In genomic region chr11:34601609-34602008, GRCh38 we compare ENCODE assay signal across 23 cellular contexts. TPM values are rescaled to one million over a fixed set of nuclear protein-coding genes. Genes with fewer than 3 reads are reported as not detected.
DNase-seq lines count a peak whose midpoint lies in the region; ATAC-seq and TF ChIP-seq lines count a peak whose summit lies in the region.
"Had no signal": no experiment of that assay in that cellular context is flagged by ENCODE, and none has a peak within 500 bp of the region (broad histone marks: within the 10 kb centered on the region; RNA-seq: fewer than 3 reads in every experiment).

No MANE protein-coding gene starts in this region.

- no peak for TF ChIP-seq POLR2A in IMR-90 (IDR thresholded peaks at IDR 0.05; ENCODE audit: low read depth, low read length)

- H3K9me3 Mint-ChIP-seq in endodermal cell (no peaks in the 10 kb centered on the region), type B pancreatic cell (peaks cover 7% of the 10 kb centered on the region)
- H3K9me3 Mint-ChIP-seq: stimulated activated effector memory CD8-positive, alpha-beta T cell treated with anti-CD3 and anti-CD28 coated beads, Interleukin-12 subunit alpha, Interleukin-12 subunit beta, amount 100 ng/mL, for 72 hours had no signal

- H3K27ac ChIP-seq in IMR-90 (ENCODE audit: insufficient read depth, low read length): 0 out of 2 replicates have a peak overlapping the region, but pooled peaks have one; percentile 15
- H3K27ac ChIP-seq in endodermal cell (ENCODE audit: low read depth, low read length): no peak overlapping the region
- no peak overlapping the region for H3K27ac ChIP-seq in SJCRH30
- no peak overlapping the region for H3K27ac ChIP-seq in aorta (ENCODE audit: low read depth in 1 of 2, low read length in 2 of 2)
- H3K27ac ChIP-seq: left ventricle myocardium inferior had no signal

- no peaks in the 10 kb centered on the region for H4K20me1 ChIP-seq in IMR-90 (ENCODE audit: insufficient read depth, low read length)

- H3K27me3 ChIP-seq in IMR-90 (ENCODE audit: control insufficient read depth, insufficient read depth, low read length) (no peaks in the 10 kb centered on the region), endodermal cell (ENCODE audit: control insufficient read depth, insufficient read depth, low read length, poor library complexity, severe bottlenecking) (no peaks in the 10 kb centered on the region), SJCRH30 (no peaks in the 10 kb centered on the region), aorta (ENCODE audit: control insufficient read depth in 1 of 2, insufficient read depth in 2 of 2, low read length in 1 of 2) (peaks cover 0 to 2% of the 10 kb centered on the region in 2 donors)

- DNase-seq in IMR-90: no peak
- DNase-seq in endodermal cell: no peak
- no peak for DNase-seq in mucosa of descending colon
- DNase-seq in type B pancreatic cell (ENCODE audit: extremely low spot score, unreplicated experiment): no peak
- no peak for DNase-seq in SJCRH30
- no peak for DNase-seq in aorta
- DNase-seq: activated CD8-positive, alpha-beta memory T cell treated with anti-CD3 and anti-CD28 coated beads for 24 hours; activated gamma-delta T cell treated with Interleukin-2 at 50 U/mL for 16 hours; activated T-cell treated with anti-CD3 and anti-CD28 coated beads, Interleukin-2, amount 50 U/mL, for 1 hour; CD4-positive, CD25-positive, alpha-beta regulatory T cell; DMS 273 treated with DMSO at 0.1 percent for 48 hours; effector CD8-positive, alpha-beta T cell; foreskin melanocyte; left ventricle myocardium inferior; NCI-H1417; NCI-H2081 treated with DMSO at 0.1 percent for 48 hours; T-helper 1 cell had no signal

- BruUV-seq in IMR-90 (replicated peaks; lab: Mats Ljungman, UMichigan): no TSS peak

- no peak for TF ChIP-seq RAD21 in IMR-90 (IDR thresholded peaks at IDR 0.05; ENCODE audit: low read length)

- H3K23ac ChIP-seq in IMR-90 (ENCODE audit: low read depth, low read length): peak overlapping the region; percentile 6; the same call in 1 of the 2 replicates

- in situ Hi-C loops in IMR-90 (cut with MboI; ENCODE audit: low sequenced_read_pairs): no loop called here

- H4K5ac ChIP-seq in IMR-90 (ENCODE audit: low read depth, low read length): no peak overlapping the region

- H2BK5ac ChIP-seq in IMR-90 (ENCODE audit: low read depth, low read length, poor library complexity, severe bottlenecking): no peak overlapping the region

- H2AK9ac ChIP-seq in IMR-90 (replicated peaks; ENCODE audit: low read depth, low read length, poor library complexity): no peak overlapping the region

- H3K4me1 ChIP-seq in IMR-90 (ENCODE audit: control insufficient read depth, insufficient read depth, low read length) (peaks cover 18% of the 10 kb centered on the region), endodermal cell (ENCODE audit: control insufficient read depth, insufficient read depth, low read length) (peaks cover 21% of the 10 kb centered on the region), mucosa of descending colon (ENCODE audit: low read depth) (peaks cover 33% of the 10 kb centered on the region), SJCRH30 (peaks cover 24% of the 10 kb centered on the region), aorta (ENCODE audit: control insufficient read depth in 1 of 2, insufficient read depth in 2 of 2, low read length in 2 of 2) (no peaks in the 10 kb centered on the region)

- ATAC-seq in IMR-90 (ENCODE audit: low read depth): no peak
- ATAC-seq in mucosa of descending colon: peak; percentile 8
- no peak for ATAC-seq in GM21360 (IDR thresholded peaks at IDR 0.05; ENCODE audit: unreplicated experiment)
- no peak for ATAC-seq in HG03139 (IDR thresholded peaks at IDR 0.05; ENCODE audit: unreplicated experiment)
- no peak for ATAC-seq in aorta (ENCODE audit: low FRiP score)
- ATAC-seq: stimulated activated effector memory CD8-positive, alpha-beta T cell treated with anti-CD3 and anti-CD28 coated beads, Interleukin-12 subunit alpha, Interleukin-12 subunit beta, amount 100 ng/mL, for 72 hours had no signal

- H3K9ac ChIP-seq in IMR-90 (ENCODE audit: low read depth, low read length) (no peak overlapping the region), endodermal cell (ENCODE audit: extremely low read depth, low read length, poor library complexity, severe bottlenecking) (no peak overlapping the region)

- intact Hi-C loops in IMR-90 (cut with micrococcal nuclease) (no loop called here), mucosa of descending colon (cut with DNase I, micrococcal nuclease) (no loop called here), aorta (cut with DNase I) (no loop called here)

- peak overlapping the region; percentile 98 for H2BK20ac ChIP-seq in IMR-90 (ENCODE audit: low read depth, low read length)

- H3K27me3 Mint-ChIP-seq in endodermal cell (ENCODE audit: insufficient read depth): peaks cover 4% of the 10 kb centered on the region
- no peaks in the 10 kb centered on the region for H3K27me3 Mint-ChIP-seq in type B pancreatic cell

- peaks cover 0 to 3% of the 10 kb centered on the region in 2 experiments; a peak in 1 of 4 replicates for H3K79me1 ChIP-seq in IMR-90 (ENCODE audit: low read depth in 1 of 2, low read length in 2 of 2)

- H3K4me1 Mint-ChIP-seq in endodermal cell: peaks cover 58% of the 10 kb centered on the region
- H3K4me1 Mint-ChIP-seq in type B pancreatic cell (ENCODE audit: unreplicated experiment): peaks cover 39% of the 10 kb centered on the region

- no peak overlapping the region for H3K4me3 ChIP-seq in IMR-90 (ENCODE audit: insufficient read depth, low read depth, low read length)
- peak overlapping the region; percentile 51 for H3K4me3 ChIP-seq in endodermal cell (ENCODE audit: low read length)
- H3K4me3 ChIP-seq in mucosa of descending colon: no peak overlapping the region
- H3K4me3 ChIP-seq in SJCRH30: no peak overlapping the region
- no peak overlapping the region for H3K4me3 ChIP-seq in aorta (ENCODE audit: low read length in 2 of 2)
- H3K4me3 ChIP-seq: HAP-1, left ventricle myocardium inferior had no signal

- no peak overlapping the region for H3K4me2 ChIP-seq in IMR-90 (ENCODE audit: low read depth, low read length)

- H3K4ac ChIP-seq in IMR-90 (ENCODE audit: low read depth, low read length): peak overlapping the region; percentile 97

- POLR2A ChIA-PET in IMR-90 (lab: Charles Lee; ENCODE audit: unreplicated experiment): no interaction called here

- 89% methylated on average over 5 of the region's 5 CpGs; no CpG with 5 or more reads in 1 of the 2 experiments for WGBS in IMR-90 (ENCODE audit: extremely low coverage in 2 of 2, insufficient read length in 1 of 2), 2 experiments
- 92 to 96% methylated on average over 5 of the region's 5 CpGs for WGBS in endodermal cell (ENCODE audit: insufficient coverage in 1 of 2, insufficient read length in 1 of 2), 2 experiments
- 73 to 75% methylated on average over 5 of the region's 5 CpGs for WGBS in aorta, 2 donors

- H2AFZ ChIP-seq in IMR-90 (replicated peaks; ENCODE audit: low read length, poor library complexity): no peak overlapping the region

- H3K4me3 Mint-ChIP-seq in endodermal cell: peak overlapping the region; percentile 39
- peak overlapping the region; percentile 39 for H3K4me3 Mint-ChIP-seq in type B pancreatic cell
- H3K4me3 Mint-ChIP-seq: brain; CD4-positive, CD25-positive, alpha-beta regulatory T cell; stimulated activated effector memory CD8-positive, alpha-beta T cell treated with anti-CD3 and anti-CD28 coated beads, Interleukin-12 subunit alpha, Interleukin-12 subunit beta, amount 100 ng/mL, for 72 hours had no signal

- no peak overlapping the region for H3K18ac ChIP-seq in IMR-90 (ENCODE audit: low read depth, low read length)

- peak overlapping the region; percentile 10 for H3K14ac ChIP-seq in IMR-90 (replicated peaks; ENCODE audit: low read depth, low read length)

- CTCF ChIA-PET in IMR-90 (lab: Yijun Ruan, JAX): interaction anchor here (1.1 kb wide), 1 partner anchor 15 kb away, joined by 6 read pairs; no protein-coding TSS in a partner anchor

- peak overlapping the region; percentile 99 for H2BK15ac ChIP-seq in IMR-90 (ENCODE audit: low read depth, low read length)

- H2BK120ac ChIP-seq in IMR-90 (ENCODE audit: low read depth, low read length): peak overlapping the region; percentile 100

- H4K8ac ChIP-seq in IMR-90 (ENCODE audit: low read depth in 2 of 2, low read length in 2 of 2): peak overlapping the region; percentile 90 to 97; a peak in 2 of 4 replicates

- H3K56ac ChIP-seq in IMR-90 (ENCODE audit: extremely low read depth, insufficient read depth, low read length): 0 out of 2 replicates have a peak overlapping the region, but pooled peaks have one; percentile 10

- H4K91ac ChIP-seq in IMR-90 (ENCODE audit: insufficient read depth, low read depth, low read length): peak overlapping the region; percentile 99

- no peak for TF ChIP-seq CTCF in IMR-90 (conservative IDR thresholded peaks at IDR 0.05; ENCODE audit: low read depth, low read length)
- no peak for TF ChIP-seq CTCF in endodermal cell (conservative IDR thresholded peaks at IDR 0.05)
- TF ChIP-seq CTCF in mucosa of descending colon (IDR thresholded peaks at IDR 0.05): no peak
- TF ChIP-seq CTCF in type B pancreatic cell (conservative IDR thresholded peaks at IDR 0.05): no peak

- H3K9me3 ChIP-seq in IMR-90 (ENCODE audit: control insufficient read depth, insufficient read depth, low read length) (no peaks in the 10 kb centered on the region), endodermal cell (ENCODE audit: control insufficient read depth, low read length) (no peaks in the 10 kb centered on the region), mucosa of descending colon (no peaks in the 10 kb centered on the region), SJCRH30 (replicated peaks) (no peaks in the 10 kb centered on the region), aorta (ENCODE audit: control insufficient read depth, low read length) (no peaks in the 10 kb centered on the region)
- H3K9me3 ChIP-seq: HAP-1, left ventricle myocardium inferior had no signal

- dilution Hi-C loops in IMR-90 (cut with HindIII; ENCODE audit: low sequenced_read_pairs, unreplicated experiment): no loop called here

- H3K27ac Mint-ChIP-seq in endodermal cell (peak overlapping the region; percentile 90), type B pancreatic cell (peak overlapping the region; percentile 86)
- H3K27ac Mint-ChIP-seq: CD4-positive, CD25-positive, alpha-beta regulatory T cell; stimulated activated effector memory CD8-positive, alpha-beta T cell treated with anti-CD3 and anti-CD28 coated beads, Interleukin-12 subunit alpha, Interleukin-12 subunit beta, amount 100 ng/mL, for 72 hours had no signal

- H2AK5ac ChIP-seq in IMR-90 (ENCODE audit: low read depth, low read length): peak overlapping the region; percentile 91

- no peaks in the 10 kb centered on the region for H3K36me3 ChIP-seq in IMR-90 (ENCODE audit: control insufficient read depth, insufficient read depth, low read length)
- H3K36me3 ChIP-seq in endodermal cell (ENCODE audit: control insufficient read depth, insufficient read depth, low read length): no peaks in the 10 kb centered on the region
- no peaks in the 10 kb centered on the region for H3K36me3 ChIP-seq in mucosa of descending colon (ENCODE audit: low read depth)
- no peaks in the 10 kb centered on the region for H3K36me3 ChIP-seq in SJCRH30
- no peaks in the 10 kb centered on the region for H3K36me3 ChIP-seq in aorta (ENCODE audit: control insufficient read depth in 1 of 2, insufficient read depth in 2 of 2, low read length in 1 of 2)
- H3K36me3 ChIP-seq: HAP-1, left ventricle myocardium inferior had no signal

- peaks cover 16% of the 10 kb centered on the region for H3K9me1 ChIP-seq in IMR-90 (ENCODE audit: insufficient read depth, low read length)

- H3K36me3 Mint-ChIP-seq in endodermal cell (ENCODE audit: low read depth) (no peaks in the 10 kb centered on the region), type B pancreatic cell (no peaks in the 10 kb centered on the region)
- H3K36me3 Mint-ChIP-seq: brain; CD4-positive, CD25-positive, alpha-beta regulatory T cell; stimulated activated effector memory CD8-positive, alpha-beta T cell treated with anti-CD3 and anti-CD28 coated beads, Interleukin-12 subunit alpha, Interleukin-12 subunit beta, amount 100 ng/mL, for 72 hours had no signal

RNA-seq across cellular contexts. Expression of gene EHF, which starts 19.3 kb away (rescaled TPM):
- total RNA-seq in IMR-90 (2012; rRNA removed) (under 0.01 TPM in 1 of 2 replicates, not detected in the other), endodermal cell (under 1 TPM in 1 of 2 donors, not detected in 1; 0.22 TPM), mucosa of descending colon (100 to 1,000 TPM; 125 to 372 (median 259) TPM), type B pancreatic cell (ENCODE audit: low replicate concordance) (31.5 and 44.8 TPM in 2 replicates), aorta (under 1 TPM in 1 of 2 donors, not detected in 1; 0.75 TPM)
- polyA plus RNA-seq in IMR-90 (2012; rRNA removed) (not detected in 2 replicates), aorta (1 to 10 TPM in 1 of 2 donors, under 1 TPM in 1; 0.36 to 8.5 TPM)
- not detected in 2 replicates for polyA plus RNA-seq in IMR-90 (2012; cell fraction: cytosol; rRNA removed)
- polyA plus RNA-seq in IMR-90 (2012; cell fraction: nucleus; rRNA removed; ENCODE audit: low replicate concordance): not detected in 2 replicates
- polyA plus RNA-seq in endodermal cell (2013, experiment 1 of 2): not detected
- not detected for polyA plus RNA-seq in endodermal cell (2013, experiment 2 of 2)
- total RNA-seq in SJCRH30 (2014; rRNA removed; shearing (Covaris generic)): not detected in 2 replicates
- total RNA-seq: CD4-positive, CD25-positive, alpha-beta regulatory T cell; chondrocyte had no signal
- polyA plus RNA-seq: CD4-positive, CD25-positive, alpha-beta regulatory T cell had no signal

Comparison
In these comparisons a context has a peak if more than half of its experiments do, and no peak if none do; other contexts are left out.
1. RNA of gene EHF, which starts 19.3 kb away (total RNA-seq): 125 to 372 TPM in mucosa of descending colon and 31.5 to 44.8 TPM in type B pancreatic cell; 0.75 TPM in aorta, 0.22 TPM in endodermal cell, under 0.01 TPM in IMR-90 and not detected in SJCRH30; every median in the first group is over 10 times any median in the second.